In genomic region chr20:5639161-5639560, GRCh38 we compare ENCODE assay signal across 3 cellular contexts. TPM values are rescaled to one million over a fixed set of nuclear protein-coding genes. Genes with fewer than 3 reads are reported as not detected.
DNase-seq lines count a peak whose midpoint lies in the region; ATAC-seq and TF ChIP-seq lines count a peak whose summit lies in the region.
"Not testable (repeated sequence)": the region's sequence is repeated elsewhere in the genome, so short reads cannot be mapped to it uniquely, and the experiment has no call there.

No MANE protein-coding gene starts in this region.

- not testable (repeated sequence) for DNase-seq in glutamatergic neuron; stimulated activated naive CD8-positive, alpha-beta T cell treated with anti-CD3 and anti-CD28 coated beads, Interleukin-15, amount 100 ng/mL, for 72 hours
- peak; percentile 46 for DNase-seq in posterior vena cava (ENCODE audit: low spot score)

- not testable (repeated sequence) for TF ChIP-seq CTCF in glutamatergic neuron (IDR thresholded peaks at IDR 0.05; ENCODE audit: partially characterized antibody, unreplicated experiment)

- H3K4me3 Mint-ChIP-seq in glutamatergic neuron (ENCODE audit: unreplicated experiment); stimulated activated naive CD8-positive, alpha-beta T cell treated with anti-CD3 and anti-CD28 coated beads, Interleukin-15, amount 100 ng/mL, for 72 hours: not testable (repeated sequence)

- H3K36me3 Mint-ChIP-seq in glutamatergic neuron (ENCODE audit: unreplicated experiment), result not testable (repeated sequence)

- H3K4me1 Mint-ChIP-seq in glutamatergic neuron (ENCODE audit: low read depth, unreplicated experiment), result not testable (repeated sequence)
- H3K4me1 Mint-ChIP-seq in stimulated activated naive CD8-positive, alpha-beta T cell treated with anti-CD3 and anti-CD28 coated beads, Interleukin-15, amount 100 ng/mL, for 72 hours, result peaks cover 18% of the 10 kb centered on the region

- not testable (repeated sequence) for H3K9me3 Mint-ChIP-seq in glutamatergic neuron (ENCODE audit: unreplicated experiment)
- peaks cover 9 to 22% of the 10 kb centered on the region in 2 donors for H3K9me3 Mint-ChIP-seq in stimulated activated naive CD8-positive, alpha-beta T cell treated with anti-CD3 and anti-CD28 coated beads, Interleukin-15, amount 100 ng/mL, for 72 hours

- H3K27ac Mint-ChIP-seq in glutamatergic neuron (ENCODE audit: unreplicated experiment), result peak overlapping the region; percentile 33
- H3K27ac Mint-ChIP-seq in stimulated activated naive CD8-positive, alpha-beta T cell treated with anti-CD3 and anti-CD28 coated beads, Interleukin-15, amount 100 ng/mL, for 72 hours, result not testable (repeated sequence)

- not testable (repeated sequence) for H3K27me3 Mint-ChIP-seq in glutamatergic neuron (ENCODE audit: unreplicated experiment); stimulated activated naive CD8-positive, alpha-beta T cell treated with anti-CD3 and anti-CD28 coated beads, Interleukin-15, amount 100 ng/mL, for 72 hours

- intact Hi-C loops in posterior vena cava (cut with DNase I), result not testable (repeated sequence)

- ATAC-seq in stimulated activated naive CD8-positive, alpha-beta T cell treated with anti-CD3 and anti-CD28 coated beads, Interleukin-15, amount 100 ng/mL, for 72 hours, result peak; percentile 37

RNA-seq across cellular contexts. Expression of gene GPCPD1, which starts 28.4 kb away (rescaled TPM):
- 31.8 TPM for total RNA-seq in glutamatergic neuron (ENCODE audit: unreplicated experiment)
- total RNA-seq in posterior vena cava, result 10 to 100 TPM; 39.6 to 64.4 TPM
